ENCODE assay signal across 1 cellular context in the genomic region with DNA sequence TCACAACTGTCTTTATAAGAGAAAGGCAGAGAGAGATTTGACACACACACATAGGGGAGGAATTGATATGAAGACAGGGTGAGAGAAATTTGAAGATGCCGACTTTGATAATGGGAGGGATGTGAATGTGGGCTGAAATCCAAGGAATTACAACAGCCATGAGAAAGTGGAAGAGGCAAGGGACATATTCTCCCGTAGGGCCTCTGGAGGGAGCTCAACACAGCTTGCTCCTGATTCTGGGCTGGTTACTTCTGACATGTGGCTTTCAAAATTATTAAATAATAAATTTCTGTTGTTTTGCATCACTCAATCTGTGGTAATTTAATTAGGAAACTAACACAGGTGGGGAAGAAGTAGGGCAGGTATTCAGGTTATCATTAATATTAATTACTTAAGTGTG.
TF ChIP-seq lines count a peak whose summit lies in the region.

No MANE protein-coding gene starts in this region.

TF ChIP-seq in liver, 16 proteins besides CTCF, POLR2A, EP300 and RAD21 (continued from another document):
- TF ChIP-seq REST (IDR thresholded peaks at IDR 0.05) (no peak), MAX (IDR thresholded peaks at IDR 0.05) (no peak), HNF4G (IDR thresholded peaks at IDR 0.05) (no peak), GABPA (IDR thresholded peaks at IDR 0.05 in 1 of 2, conservative IDR thresholded peaks at IDR 0.05 in 1 of 2) (no peak), FOXA1 (IDR thresholded peaks at IDR 0.05) (no peak), RXRA (IDR thresholded peaks at IDR 0.05) (no peak), JUND (IDR thresholded peaks at IDR 0.05) (no peak), YY1 (IDR thresholded peaks at IDR 0.05) (no peak), ZBTB33 (IDR thresholded peaks at IDR 0.05) (no peak)
